8 cellular contexts compared by ENCODE assay signal in the genomic region with DNA sequence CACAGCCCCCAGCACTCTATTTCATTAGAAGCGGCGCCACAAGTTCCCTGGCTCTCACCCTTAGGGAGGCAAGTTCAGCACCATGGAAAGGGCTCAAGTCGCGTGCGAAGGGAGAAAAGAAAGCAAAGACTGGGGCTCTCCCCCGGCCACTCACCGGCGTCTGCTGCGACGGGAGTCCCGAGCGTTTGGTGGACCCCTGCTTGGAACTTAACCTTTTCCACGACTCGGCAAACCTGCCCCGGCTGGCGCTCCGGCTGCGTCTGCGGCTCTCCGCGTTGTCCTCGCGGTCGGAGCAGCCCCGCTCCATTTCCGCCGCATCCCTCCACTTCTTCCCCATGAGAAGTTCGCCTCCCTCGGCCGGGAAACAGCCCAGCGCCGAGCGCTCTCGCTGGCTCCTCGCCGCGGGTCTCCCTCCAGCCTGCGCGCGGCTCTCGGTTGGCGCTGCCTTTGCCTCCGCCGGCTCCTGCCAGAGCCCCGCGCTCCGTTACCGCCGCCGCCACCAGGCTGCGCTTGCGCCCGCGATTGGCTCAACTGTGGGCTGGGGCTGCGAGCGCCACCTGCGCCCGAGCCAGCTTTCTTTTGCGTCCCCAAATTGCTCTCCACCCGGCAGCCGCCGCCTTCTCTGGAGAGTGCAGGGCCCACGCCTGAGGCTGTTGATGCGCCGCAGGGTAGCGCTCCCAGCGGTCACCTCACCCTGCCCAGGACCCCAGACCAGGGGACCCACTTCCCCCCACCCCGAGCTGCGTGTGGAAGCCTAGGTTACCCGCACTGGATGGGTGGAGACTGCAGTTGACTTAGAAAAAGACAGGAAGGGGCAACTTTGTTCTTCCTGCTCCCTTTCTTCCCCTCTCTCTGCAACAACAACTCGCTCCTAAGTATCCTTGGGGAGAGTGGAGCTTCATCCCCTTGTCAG.
DNase-seq lines count a peak whose midpoint lies in the region; TF ChIP-seq lines count a peak whose summit lies in the region.

No MANE protein-coding gene starts in this region.

- no peak for TF ChIP-seq EP300 in esophagus muscularis mucosa (IDR thresholded peaks at IDR 0.05)

- intact Hi-C loops in esophagus muscularis mucosa (cut with DNase I): no loop called here

- TF ChIP-seq CTCF in LNCaP clone FGC (IDR thresholded peaks at IDR 0.05; ENCODE audit: control insufficient read depth, extremely low read depth, insufficient read depth): peak; percentile 45
- TF ChIP-seq CTCF in esophagus muscularis mucosa (IDR thresholded peaks at IDR 0.05): no peak

- peak; percentile 28 to 58 for DNase-seq in SHP77 (lab: John Stamatoyannopoulos, UW)
- DNase-seq in SHP77 treated with DMSO at 0.1 percent for 48 hours (lab: John Stamatoyannopoulos, UW): no peak
- peak; percentile 0 for DNase-seq in GOT3 (lab: John Stamatoyannopoulos, UW)
- DNase-seq in LNCaP clone FGC (ENCODE audit: low read depth): peak; percentile 25
- peak; percentile 29 to 44 for DNase-seq in activated CD4-positive, alpha-beta T cell treated with anti-CD3 and anti-CD28 coated beads, Interleukin-2, amount 50 U/mL, for 48 hours
- DNase-seq in esophagus muscularis mucosa (ENCODE audit: extremely low spot score): no peak

- WGBS in esophagus muscularis mucosa: 2% methylated on average over 50 of the region's 71 CpGs
- 2% methylated on average over 71 of the region's 71 CpGs for WGBS in thymus

- TF ChIP-seq POLR2A in esophagus muscularis mucosa (IDR thresholded peaks at IDR 0.05; ENCODE audit: low read depth): no peak

- H3K27me3 ChIP-seq in esophagus muscularis mucosa (peaks cover 0 to 67% (median 20%) of the 10 kb centered on the region in 4 donors), muscle layer of duodenum (ENCODE audit: low read depth, low read length) (no peaks in the 10 kb centered on the region), thymus (ENCODE audit: control insufficient read depth, insufficient read depth) (peaks cover 2% of the 10 kb centered on the region)

- no peak overlapping the region for H3K27ac ChIP-seq in esophagus muscularis mucosa (replicated peaks in 1 of 4)
- H3K27ac ChIP-seq in muscle layer of duodenum (ENCODE audit: low read length): no peak overlapping the region
- no peak overlapping the region for H3K27ac ChIP-seq in thymus (ENCODE audit: low read depth)

- no peaks in the 10 kb centered on the region for H3K36me3 ChIP-seq in esophagus muscularis mucosa
- no peaks in the 10 kb centered on the region for H3K36me3 ChIP-seq in muscle layer of duodenum (ENCODE audit: control insufficient read depth in 1 of 2, insufficient read depth in 2 of 2, low read length in 2 of 2)
- H3K36me3 ChIP-seq in thymus (ENCODE audit: control insufficient read depth, insufficient read depth): no peaks in the 10 kb centered on the region

- H3K4me3 ChIP-seq in LNCaP clone FGC (ENCODE audit: low read depth, low read length) (peak overlapping the region; percentile 43), esophagus muscularis mucosa (peak overlapping the region; percentile 31 to 52 (median 40)), muscle layer of duodenum (ENCODE audit: low read depth in 1 of 2, low read length in 2 of 2) (peak overlapping the region; percentile 6 to 69), thymus (ENCODE audit: low read length) (peak overlapping the region; percentile 13)

- peaks cover 0 to 4% (median 2%) of the 10 kb centered on the region in 4 donors for H3K9me3 ChIP-seq in esophagus muscularis mucosa
- H3K9me3 ChIP-seq in muscle layer of duodenum (ENCODE audit: control insufficient read depth in 1 of 2, low read length in 2 of 2): no peaks in the 10 kb centered on the region
- H3K9me3 ChIP-seq in thymus (ENCODE audit: control insufficient read depth): no peaks in the 10 kb centered on the region

- H3K4me1 ChIP-seq in esophagus muscularis mucosa (peaks cover 5 to 12% (median 9%) of the 10 kb centered on the region in 4 donors), muscle layer of duodenum (ENCODE audit: control insufficient read depth in 1 of 2, insufficient read depth in 2 of 2, low read length in 2 of 2) (peaks cover 0 to 11% of the 10 kb centered on the region in 2 donors), thymus (ENCODE audit: control insufficient read depth, insufficient read depth, low read length) (no peaks in the 10 kb centered on the region)

Comparison
In these comparisons a context has a peak if more than half of its experiments do, and no peak if none do; other contexts are left out.
1. DNase-seq: peak in SHP77 (2 of 2), GOT3 (single experiment), LNCaP clone FGC (single experiment) and activated CD4-positive, alpha-beta T cell treated with anti-CD3 and anti-CD28 coated beads, Interleukin-2, amount 50 U/mL, for 48 hours (2 of 2); none in SHP77 treated with DMSO at 0.1 percent for 48 hours (single experiment) and esophagus muscularis mucosa (single experiment).
2. Peak in every context shown above with its lines, with median percentiles within 50 percentile points of each other: H3K4me3 ChIP-seq.